8 cellular contexts compared by ENCODE assay signal in genomic region chr6:17167327-17167979, GRCh38.
DNase-seq lines count a peak whose midpoint lies in the region; ATAC-seq and TF ChIP-seq lines count a peak whose summit lies in the region.

No MANE protein-coding gene starts in this region.

- H3K4me3 ChIP-seq in HFF-Myc (replicated peaks; ENCODE audit: low read depth, low read length) (no peak overlapping the region), heart right ventricle (no peak overlapping the region)

- peak overlapping the region in 4 of 10 donors; percentile 18 to 48 (median 38) for H3K27ac ChIP-seq in heart right ventricle

- no peaks in the 10 kb centered on the region for H3K36me3 Mint-ChIP-seq in natural killer cell
- no peaks in the 10 kb centered on the region for H3K36me3 Mint-ChIP-seq in T-helper 2 cell treated with Interferon-gamma antibody and Interleukin-4, amounts not matched to agents 5 μg/mL and 100 μg/mL, for 36 hours (ENCODE audit: low read depth)

- H3K4me3 Mint-ChIP-seq in natural killer cell = no peak overlapping the region
- no peak overlapping the region for H3K4me3 Mint-ChIP-seq in T-helper 2 cell treated with Interferon-gamma antibody and Interleukin-4, amounts not matched to agents 5 μg/mL and 100 μg/mL, for 36 hours

- intact Hi-C loops in heart right ventricle (cut with DNase I) (loop anchor here in 3 of 10 donors (5.0 to 10.0 kb wide), 3 partner anchors 107 to 115 kb away; partner anchors contain the start of gene RBM24 (in 1 of the 3)), natural killer cell (cut with micrococcal nuclease) (no loop called here)

- H3K4me1 Mint-ChIP-seq in natural killer cell = no peaks in the 10 kb centered on the region
- H3K4me1 Mint-ChIP-seq in T-helper 2 cell treated with Interferon-gamma antibody and Interleukin-4, amounts not matched to agents 5 μg/mL and 100 μg/mL, for 36 hours (ENCODE audit: low read depth) = no peaks in the 10 kb centered on the region

- no peaks in the 10 kb centered on the region for H3K27me3 ChIP-seq in heart right ventricle

- H3K9me3 ChIP-seq in heart right ventricle = no peaks in the 10 kb centered on the region

- TF ChIP-seq CTCF in HFF-Myc (IDR thresholded peaks at IDR 0.05; ENCODE audit: low read depth, low read length, missing control alignments) (peak; percentile 53), heart right ventricle (IDR thresholded peaks at IDR 0.05) (peak in 8 of 9 donors; percentile 33 to 73 (median 50)), natural killer cell (IDR thresholded peaks at IDR 0.05) (no peak)

- ATAC-seq in SK-N-SH treated with all-trans-retinoic acid at 6 μM for 48 hours (peak; percentile 96), heart right ventricle (peak; percentile 67 to 97 (median 89)), natural killer cell (no peak), GM21619 (IDR thresholded peaks at IDR 0.05; ENCODE audit: unreplicated experiment) (no peak)

- WGBS in heart right ventricle, 2 donors = 19 to 24% methylated on average over 9 of the region's 9 CpGs

- no peak overlapping the region for H3K27ac Mint-ChIP-seq in natural killer cell
- H3K27ac Mint-ChIP-seq in T-helper 2 cell treated with Interferon-gamma antibody and Interleukin-4, amounts not matched to agents 5 μg/mL and 100 μg/mL, for 36 hours = no peak overlapping the region

- no peaks in the 10 kb centered on the region for H3K9me3 Mint-ChIP-seq in natural killer cell
- no peaks in the 10 kb centered on the region for H3K9me3 Mint-ChIP-seq in T-helper 2 cell treated with Interferon-gamma antibody and Interleukin-4, amounts not matched to agents 5 μg/mL and 100 μg/mL, for 36 hours

- peaks cover 0 to 6% (median 0%) of the 10 kb centered on the region in 9 donors for H3K4me1 ChIP-seq in heart right ventricle

- H3K36me3 ChIP-seq in heart right ventricle = no peaks in the 10 kb centered on the region

- H3K27me3 Mint-ChIP-seq in natural killer cell (ENCODE audit: low read depth in 2 of 2) = peaks cover 3 to 26% of the 10 kb centered on the region in 2 donors
- peaks cover 2% of the 10 kb centered on the region for H3K27me3 Mint-ChIP-seq in T-helper 2 cell treated with Interferon-gamma antibody and Interleukin-4, amounts not matched to agents 5 μg/mL and 100 μg/mL, for 36 hours (ENCODE audit: low read depth)

- DNase-seq in HFF-Myc (ENCODE audit: extremely low read depth, low read depth) (peak; percentile 35), heart right ventricle (peak; percentile 34 to 55), smooth muscle cell of the brain vasculature (ENCODE audit: low read depth, low spot score) (peak; percentile 3), natural killer cell (no peak), NCI-H510A (lab: John Stamatoyannopoulos, UW) (no peak)
- no peak for DNase-seq in T-helper 2 cell treated with Interferon-gamma antibody and Interleukin-4, amounts not matched to agents 5 μg/mL and 100 μg/mL, for 36 hours (ENCODE audit: low spot score)

TF ChIP-seq in SK-N-SH treated with all-trans-retinoic acid at 6 μM for 48 hours, 23 proteins besides CTCF, POLR2A, EP300 and RAD21:
- TF ChIP-seq ZNF8 (CRISPR knock-in tag; IDR thresholded peaks at IDR 0.05) (no peak), ZNF565 (CRISPR knock-in tag; conservative IDR thresholded peaks at IDR 0.05; ENCODE audit: low read depth) (no peak), GLIS3 (CRISPR knock-in tag; IDR thresholded peaks at IDR 0.05) (no peak), SNAI2 (CRISPR knock-in tag; IDR thresholded peaks at IDR 0.05) (no peak), ZFP30 (CRISPR knock-in tag; IDR thresholded peaks at IDR 0.05) (no peak), PATZ1 (CRISPR knock-in tag; IDR thresholded peaks at IDR 0.05; ENCODE audit: borderline replicate concordance) (no peak)

Comparison
In these comparisons a context has a peak if more than half of its experiments do, and no peak if none do; other contexts are left out.
1. DNase-seq: peak in HFF-Myc (single experiment), heart right ventricle (2 of 2) and smooth muscle cell of the brain vasculature (single experiment); none in natural killer cell (single experiment), T-helper 2 cell treated with Interferon-gamma antibody and Interleukin-4, amounts not matched to agents 5 μg/mL and 100 μg/mL, for 36 hours (single experiment) and NCI-H510A (single experiment).
2. ATAC-seq: peak in SK-N-SH treated with all-trans-retinoic acid at 6 μM for 48 hours (single experiment) and heart right ventricle (8 of 8); none in natural killer cell (0 of 3) and GM21619 (single experiment).